ENCODE assay signal across 8 cellular contexts in genomic region chr15:38069001-38069400, GRCh38.
DNase-seq lines count a peak whose midpoint lies in the region; ATAC-seq and TF ChIP-seq lines count a peak whose summit lies in the region.

No MANE protein-coding gene starts in this region.

- peak; percentile 81 for ATAC-seq in HG02623 (IDR thresholded peaks at IDR 0.05; ENCODE audit: unreplicated experiment)
- ATAC-seq in activated naive CD8-positive, alpha-beta T cell treated with anti-CD3 and anti-CD28 coated beads, Interleukin-2, amount 10 ng/mL, durations not matched to agents 7 days and 5 days (ENCODE audit: low read depth): peak; percentile 86

- peak overlapping the region; percentile 34 for H3K4me3 Mint-ChIP-seq in activated naive CD8-positive, alpha-beta T cell treated with anti-CD3 and anti-CD28 coated beads, Interleukin-2, amount 10 ng/mL, durations not matched to agents 7 days and 5 days

- peak; percentile 44 for DNase-seq in stimulated activated CD4-positive, alpha-beta T cell treated with anti-CD3 and anti-CD28 coated beads, Interleukin-1b, Interleukin-23, amount 100 ng/mL, for 48 hours
- DNase-seq in stimulated activated CD4-positive, alpha-beta T cell treated with anti-CD3 and anti-CD28 coated beads, Interleukin-2, amount 100 ng/mL, for 48 hours: no peak
- DNase-seq in NB4 (ENCODE audit: low read depth): peak; percentile 79
- no peak for DNase-seq in activated naive CD8-positive, alpha-beta T cell treated with anti-CD3 and anti-CD28 coated beads, Interleukin-2, amount 10 ng/mL, durations not matched to agents 7 days and 5 days
- DNase-seq in hepatic stellate cell (ENCODE audit: low spot score): peak; percentile 68
- DNase-seq in stimulated activated CD4-positive, alpha-beta T cell treated with anti-CD3 and anti-CD28 coated beads, Interleukin-4, amount 100 ng/mL, for 24 hours: peak; percentile 25
- DNase-seq in NCI-H1436 (lab: John Stamatoyannopoulos, UW): no peak

- peaks cover 49% of the 10 kb centered on the region for H3K27me3 Mint-ChIP-seq in activated naive CD8-positive, alpha-beta T cell treated with anti-CD3 and anti-CD28 coated beads, Interleukin-2, amount 10 ng/mL, durations not matched to agents 7 days and 5 days

- POLR2A ChIA-PET in activated naive CD8-positive, alpha-beta T cell treated with anti-CD3 and anti-CD28 coated beads, Interleukin-2, amount 10 ng/mL, durations not matched to agents 7 days and 5 days (lab: Charles Lee): interaction anchor here (0.7 kb wide), 2 partner anchors 15 to 19 kb away, joined by 4 read pairs; no protein-coding TSS in a partner anchor

- H3K4me1 Mint-ChIP-seq in activated naive CD8-positive, alpha-beta T cell treated with anti-CD3 and anti-CD28 coated beads, Interleukin-2, amount 10 ng/mL, durations not matched to agents 7 days and 5 days: peaks cover 25% of the 10 kb centered on the region

- no peaks in the 10 kb centered on the region for H3K36me3 Mint-ChIP-seq in activated naive CD8-positive, alpha-beta T cell treated with anti-CD3 and anti-CD28 coated beads, Interleukin-2, amount 10 ng/mL, durations not matched to agents 7 days and 5 days

- H3K4me3 ChIP-seq in NB4 (ENCODE audit: low read depth, low read length): no peak overlapping the region

- no peak for TF ChIP-seq CTCF in NB4 (IDR thresholded peaks at IDR 0.05; ENCODE audit: low read depth, low read length)

- no peaks in the 10 kb centered on the region for H3K9me3 Mint-ChIP-seq in activated naive CD8-positive, alpha-beta T cell treated with anti-CD3 and anti-CD28 coated beads, Interleukin-2, amount 10 ng/mL, durations not matched to agents 7 days and 5 days

- peak overlapping the region; percentile 9 for H3K27ac Mint-ChIP-seq in activated naive CD8-positive, alpha-beta T cell treated with anti-CD3 and anti-CD28 coated beads, Interleukin-2, amount 10 ng/mL, durations not matched to agents 7 days and 5 days

- no peak for TF ChIP-seq POLR2A in NB4 (IDR thresholded peaks at IDR 0.05; ENCODE audit: extremely low read depth, insufficient read length)

Comparison
In these comparisons a context has a peak if more than half of its experiments do, and no peak if none do; other contexts are left out.
1. DNase-seq: peak in stimulated activated CD4-positive, alpha-beta T cell treated with anti-CD3 and anti-CD28 coated beads, Interleukin-1b, Interleukin-23, amount 100 ng/mL, for 48 hours (single experiment), NB4 (single experiment), hepatic stellate cell (single experiment) and stimulated activated CD4-positive, alpha-beta T cell treated with anti-CD3 and anti-CD28 coated beads, Interleukin-4, amount 100 ng/mL, for 24 hours (single experiment); none in stimulated activated CD4-positive, alpha-beta T cell treated with anti-CD3 and anti-CD28 coated beads, Interleukin-2, amount 100 ng/mL, for 48 hours (0 of 2), activated naive CD8-positive, alpha-beta T cell treated with anti-CD3 and anti-CD28 coated beads, Interleukin-2, amount 10 ng/mL, durations not matched to agents 7 days and 5 days (single experiment) and NCI-H1436 (single experiment).